Comparison of ENCODE assay signal across 15 cellular contexts in genomic region chr4:185740471-185740873, GRCh38.
DNase-seq lines count a peak whose midpoint lies in the region; ATAC-seq and TF ChIP-seq lines count a peak whose summit lies in the region.
"Had no signal": no experiment of that assay in that cellular context is flagged by ENCODE, and none has a peak within 500 bp of the region (broad histone marks: within the 10 kb centered on the region; RNA-seq: fewer than 3 reads in every experiment).

No MANE protein-coding gene starts in this region.

- H4K20me1 ChIP-seq in PC-3 (ENCODE audit: low read length), result no peaks in the 10 kb centered on the region

- H3K4me3 ChIP-seq in choroid plexus epithelial cell (ENCODE audit: low read depth, low read length) (no peak overlapping the region), right lobe of liver (no peak overlapping the region), PC-3 (ENCODE audit: low read length) (no peak overlapping the region)

- H3K27me3 ChIP-seq in right lobe of liver, result no peaks in the 10 kb centered on the region
- no peaks in the 10 kb centered on the region for H3K27me3 ChIP-seq in PC-3 (ENCODE audit: low read length)

- H3K9me2 ChIP-seq in PC-3 (replicated peaks; ENCODE audit: low read length), result no peaks in the 10 kb centered on the region

- H3K27ac ChIP-seq in right lobe of liver (peak overlapping the region in 2 of 3 donors; percentile 90 to 92), PC-3 (ENCODE audit: low read length) (no peak overlapping the region)

- TF ChIP-seq POLR2A in right lobe of liver (IDR thresholded peaks at IDR 0.05), result no peak

- no peak overlapping the region for H3K4me2 ChIP-seq in PC-3 (ENCODE audit: low read length)

- no peak for TF ChIP-seq CTCF in choroid plexus epithelial cell (conservative IDR thresholded peaks at IDR 0.05; ENCODE audit: low read depth, low read length)
- no peak for TF ChIP-seq CTCF in right lobe of liver (IDR thresholded peaks at IDR 0.05)
- no peak for TF ChIP-seq CTCF in PC-3 (conservative IDR thresholded peaks at IDR 0.05; ENCODE audit: low read depth, low read length)

- intact Hi-C loops in right lobe of liver (cut with DNase I) (no loop called here), posterior cingulate gyrus (cut with DNase I) (loop anchor here (10.0 kb wide), 1 partner anchor 284 kb away; no protein-coding TSS in a partner anchor), PC-3 (cut with micrococcal nuclease) (no loop called here)

- no peak overlapping the region for H3K9ac ChIP-seq in PC-3 (ENCODE audit: low read length)

- H3K4me1 ChIP-seq in right lobe of liver (peaks cover 0 to 81% (median 24%) of the 10 kb centered on the region in 4 donors), PC-3 (ENCODE audit: insufficient read depth, low read length) (no peaks in the 10 kb centered on the region)

- no peaks in the 10 kb centered on the region for H3F3A ChIP-seq in PC-3 (ENCODE audit: low read length, unreplicated experiment)

- no peaks in the 10 kb centered on the region for H3K79me2 ChIP-seq in PC-3 (ENCODE audit: low read length)

- WGBS in right lobe of liver (ENCODE audit: insufficient coverage, low coverage, low lambda C conversion rate, missing lambda C conversion rate), result 53% methylated on average over 4 of the region's 4 CpGs

- H2AFZ ChIP-seq in PC-3 (ENCODE audit: low read length), result no peak overlapping the region

- POLR2A ChIA-PET in PC-3 (lab: Charles Lee; ENCODE audit: unreplicated experiment), result no interaction called here

- H3K9me3 ChIP-seq in right lobe of liver (no peaks in the 10 kb centered on the region), PC-3 (ENCODE audit: low read length) (no peaks in the 10 kb centered on the region)

- CTCF ChIA-PET in PC-3 (lab: Charles Lee), result no interaction called here

- DNase-seq in choroid plexus epithelial cell (ENCODE audit: low read depth), result peak; percentile 13
- DNase-seq in right lobe of liver, result no peak
- no peak for DNase-seq in posterior cingulate gyrus
- no peak for DNase-seq in PC-3
- DNase-seq in HuH-7.5 (ENCODE audit: low spot score), result no peak
- no peak for DNase-seq in activated CD8-positive, alpha-beta memory T cell treated with anti-CD3 and anti-CD28 coated beads for 24 hours
- DNase-seq: activated effector memory CD4-positive, alpha-beta T cell treated with Interleukin-2 at 50 U/mL for 16 hours; C1 segment of cervical spinal cord; MV-4-11; naive thymus-derived CD8-positive, alpha-beta T cell; NK-92 treated with Interleukin-12 subunit alpha and Interleukin-12 subunit beta, amount 100 ng/mL, for 24 hours; stimulated activated naive CD8-positive, alpha-beta T cell treated with anti-CD3 and anti-CD28 coated beads, Interleukin-15, Interleukin-2, amounts not matched to agents 100 U/mL and 50 U/mL, for 24 hours had no signal

- no TSS peak for BruUV-seq in PC-3 (replicated peaks; lab: Mats Ljungman, UMichigan)

- ATAC-seq in GM18907 (IDR thresholded peaks at IDR 0.05; ENCODE audit: unreplicated experiment) (peak; percentile 44), HG02759 (IDR thresholded peaks at IDR 0.05; ENCODE audit: unreplicated experiment) (peak; percentile 38), right lobe of liver (no peak), PC-3 (no peak)
- ATAC-seq: left lobe of liver; naive thymus-derived CD8-positive, alpha-beta T cell; stimulated activated naive CD8-positive, alpha-beta T cell treated with anti-CD3 and anti-CD28 coated beads, Interleukin-15, Interleukin-2, amounts not matched to agents 100 U/mL and 50 U/mL, for 24 hours had no signal

- H3K36me3 ChIP-seq in right lobe of liver (no peaks in the 10 kb centered on the region), PC-3 (ENCODE audit: low read depth, low read length) (no peaks in the 10 kb centered on the region)

Comparison
In these comparisons a context has a peak if more than half of its experiments do, and no peak if none do; other contexts are left out.
1. ATAC-seq: peak in GM18907 (single experiment) and HG02759 (single experiment); none in right lobe of liver (0 of 4) and PC-3 (single experiment).